Comparison of ENCODE assay signal across 25 cellular contexts in the genomic region with DNA sequence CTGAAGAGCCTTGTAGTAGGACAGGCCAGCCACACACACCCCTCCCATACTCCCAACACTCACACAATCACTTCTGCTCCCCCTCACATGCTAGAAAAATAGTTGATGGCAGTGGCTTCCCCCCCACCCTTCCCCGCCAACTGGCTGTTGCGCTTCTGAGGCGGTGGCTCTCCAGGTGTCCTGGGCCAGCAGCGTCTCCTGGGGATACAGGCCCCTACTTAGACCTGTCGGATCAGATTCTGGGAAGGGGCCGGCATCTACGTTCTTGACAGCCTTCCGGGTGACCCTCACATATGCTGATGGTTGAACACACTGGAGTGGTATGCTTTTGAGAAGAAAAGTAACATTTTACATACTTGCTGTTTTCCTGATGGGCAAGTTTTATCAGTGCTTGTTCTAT.
"Had no signal": no experiment of that assay in that cellular context is flagged by ENCODE, and none has a peak within 500 bp of the region (broad histone marks: within the 10 kb centered on the region; RNA-seq: fewer than 3 reads in every experiment).

No MANE protein-coding gene starts in this region.

- H3K4me1 Mint-ChIP-seq: endodermal cell, neural progenitor cell had no signal

- H3K27ac Mint-ChIP-seq: endodermal cell; memory B cell; neural progenitor cell; stimulated activated naive B cell treated with anti-CD40 and anti-IgM and Interleukin-4, amounts not matched to agents 10 μg/mL and 1 μg/mL and 100 μg/mL, for 72 hours had no signal

- H3K4me3 Mint-ChIP-seq: endodermal cell; immature natural killer cell; memory B cell; natural killer cell treated with Interleukin-12 subunit alpha and Interleukin-12 subunit beta and Interleukin-15 and Interleukin-18, amount 100 ng/mL, for 72 hours; neural progenitor cell; stimulated activated naive B cell treated with anti-CD40 and anti-IgM and Interleukin-4, amounts not matched to agents 10 μg/mL and 1 μg/mL and 100 μg/mL, for 72 hours; stimulated activated naive CD8-positive, alpha-beta T cell treated with anti-CD3 and anti-CD28 coated beads, Interleukin-15, amount 100 ng/mL, for 72 hours had no signal

- DNase-seq: effector CD4-positive, alpha-beta T cell; endodermal cell; erythroblast; foreskin keratinocyte; immature natural killer cell; kidney; left cardiac atrium; left ventricle myocardium inferior; lower lobe of right lung; midbrain; occipital lobe; psoas muscle; retina; right lobe of liver; stimulated activated CD4-positive, alpha-beta T cell treated with anti-CD3 and anti-CD28 coated beads, Interleukin-15, amount 100 ng/mL, for 24 hours; stimulated activated CD4-positive, alpha-beta T cell treated with anti-CD3 and anti-CD28 coated beads, Interleukin-1b, Interleukin-23, amount 100 ng/mL, for 48 hours; stimulated activated CD4-positive, alpha-beta T cell treated with anti-CD3 and anti-CD28 coated beads, Interleukin-4, amount 100 ng/mL, for 4 hours; stimulated activated naive B cell treated with anti-CD40 and anti-IgM and Interleukin-4, amounts not matched to agents 10 μg/mL and 1 μg/mL and 100 μg/mL, for 72 hours; stimulated activated naive CD8-positive, alpha-beta T cell treated with anti-CD3 and anti-CD28 coated beads, Interleukin-15, amount 100 ng/mL, for 72 hours; testis; upper lobe of right lung had no signal

- H3K9me3 Mint-ChIP-seq: endodermal cell; immature natural killer cell; memory B cell; natural killer cell treated with Interleukin-12 subunit alpha and Interleukin-12 subunit beta and Interleukin-15 and Interleukin-18, amount 100 ng/mL, for 72 hours; neural progenitor cell; stimulated activated naive B cell treated with anti-CD40 and anti-IgM and Interleukin-4, amounts not matched to agents 10 μg/mL and 1 μg/mL and 100 μg/mL, for 72 hours; stimulated activated naive CD8-positive, alpha-beta T cell treated with anti-CD3 and anti-CD28 coated beads, Interleukin-15, amount 100 ng/mL, for 72 hours had no signal

- H3K27me3 Mint-ChIP-seq: memory B cell; natural killer cell treated with Interleukin-12 subunit alpha and Interleukin-12 subunit beta and Interleukin-15 and Interleukin-18, amount 100 ng/mL, for 72 hours; stimulated activated naive B cell treated with anti-CD40 and anti-IgM and Interleukin-4, amounts not matched to agents 10 μg/mL and 1 μg/mL and 100 μg/mL, for 72 hours; stimulated activated naive CD8-positive, alpha-beta T cell treated with anti-CD3 and anti-CD28 coated beads, Interleukin-15, amount 100 ng/mL, for 72 hours had no signal

- ATAC-seq: foreskin keratinocyte; natural killer cell treated with Interleukin-12 subunit alpha and Interleukin-12 subunit beta and Interleukin-15 and Interleukin-18, amount 100 ng/mL, for 72 hours; pancreas; psoas muscle; stimulated activated naive B cell treated with anti-CD40 and anti-IgM and Interleukin-4, amounts not matched to agents 10 μg/mL and 1 μg/mL and 100 μg/mL, for 72 hours; stimulated activated naive CD8-positive, alpha-beta T cell treated with anti-CD3 and anti-CD28 coated beads, Interleukin-15, amount 100 ng/mL, for 72 hours had no signal
